In the genomic region with DNA sequence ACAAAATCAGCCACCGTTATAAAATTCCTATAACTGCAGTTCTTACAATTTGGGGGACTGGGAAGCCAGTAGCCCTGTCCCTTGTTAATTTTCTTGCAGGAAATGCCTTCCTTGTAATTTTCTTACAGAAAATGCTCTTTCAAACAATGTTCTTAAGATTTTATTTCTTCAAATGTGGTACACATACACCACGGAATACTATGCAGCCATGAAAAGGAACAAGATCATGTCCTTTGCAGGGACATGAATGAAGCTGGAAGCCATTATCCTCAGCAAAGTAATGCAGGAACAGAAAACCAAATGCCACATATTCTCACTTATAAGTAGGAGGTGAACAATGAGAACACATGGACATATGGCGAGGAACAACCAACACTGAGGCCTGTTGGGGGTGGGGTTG, we compare ENCODE assay signal across 6 cellular contexts. TPM values are rescaled to one million over a fixed set of nuclear protein-coding genes. Genes with fewer than 3 reads are reported as not detected.
DNase-seq lines count a peak whose midpoint lies in the region; ATAC-seq, FAIRE-seq and TF ChIP-seq lines count a peak whose summit lies in the region.
"Not testable (repeated sequence)": the region's sequence is repeated elsewhere in the genome, so short reads cannot be mapped to it uniquely, and the experiment has no call there.
"Had no signal": no experiment of that assay in that cellular context is flagged by ENCODE, and none has a peak within 500 bp of the region (broad histone marks: within the 10 kb centered on the region; RNA-seq: fewer than 3 reads in every experiment).

No MANE protein-coding gene starts in this region.

- H3K27me3 Mint-ChIP-seq in T-helper 17 cell; WTC11 (ENCODE audit: low read depth): not testable (repeated sequence)

- not testable (repeated sequence) for H3K18ac ChIP-seq in H1 (ENCODE audit: extremely low read depth, low read length)

- H2BK12ac ChIP-seq in H1 (ENCODE audit: low read depth, low read length): not testable (repeated sequence)

- not testable (repeated sequence) for H3K9ac ChIP-seq in H1 (replicated peaks in 1 of 4; ENCODE audit: extremely low read depth in 1 of 4, low read depth in 3 of 4, low read length in 3 of 4); HepG2 (ENCODE audit: insufficient read depth, low read depth, low read length)

- not testable (repeated sequence) for H3K9me3 ChIP-seq in T-helper 17 cell (ENCODE audit: control insufficient read depth, low read length, poor library complexity, severe bottlenecking); H1 (ENCODE audit: insufficient read depth in 2 of 2, low read depth in 1 of 2, low read length in 1 of 2); HepG2 (ENCODE audit: low read length)

- not testable (repeated sequence) for H2BK15ac ChIP-seq in H1 (ENCODE audit: low read length)

- H3K4me1 ChIP-seq in H1 (replicated peaks in 1 of 4; ENCODE audit: control insufficient read depth in 3 of 4, insufficient read depth in 4 of 4, low read length in 3 of 4); HepG2 (ENCODE audit: insufficient read depth, low read length): not testable (repeated sequence)

- not testable (repeated sequence) for FAIRE-seq in H1 (lab: Jason Lieb, UNC); HepG2 (lab: Jason Lieb, UNC)

- not testable (repeated sequence) for H2BK5ac ChIP-seq in H1 (ENCODE audit: low read depth, low read length)

- H3K36me3 ChIP-seq in H1 (ENCODE audit: control insufficient read depth in 2 of 4, insufficient read depth in 4 of 4, low read length in 3 of 4): not testable (repeated sequence)
- peaks cover 5 to 25% of the 10 kb centered on the region in 2 experiments; a peak in 4 of 5 replicates for H3K36me3 ChIP-seq in HepG2 (replicated peaks in 1 of 2; ENCODE audit: control insufficient read depth in 1 of 2, insufficient read depth in 2 of 2, low read length in 2 of 2)

- H3K27me3 ChIP-seq in H1 (replicated peaks in 1 of 4; ENCODE audit: control insufficient read depth in 3 of 4, extremely low read depth in 1 of 4, insufficient read depth in 3 of 4, low read length in 3 of 4); HepG2 (ENCODE audit: control insufficient read depth in 1 of 2, insufficient read depth in 2 of 2, low read length in 2 of 2): not testable (repeated sequence)

- H3K79me1 ChIP-seq in H1 (ENCODE audit: low read depth, low read length): not testable (repeated sequence)

- H3K4me1 Mint-ChIP-seq in T-helper 17 cell: peaks cover 20% of the 10 kb centered on the region
- not testable (repeated sequence) for H3K4me1 Mint-ChIP-seq in WTC11

- not testable (repeated sequence) for TF ChIP-seq POLR2A in H1 (IDR thresholded peaks at IDR 0.05; ENCODE audit: control extremely low read depth in 1 of 2, low read depth in 2 of 2, low read length in 2 of 2); HepG2 (IDR thresholded peaks at IDR 0.05; ENCODE audit: insufficient read depth in 1 of 2, low read depth in 2 of 2, low read length in 2 of 2)

- not testable (repeated sequence) for H3K14ac ChIP-seq in H1 (ENCODE audit: insufficient read length)

- not testable (repeated sequence) for TF ChIP-seq CTCF in C4-2B (conservative IDR thresholded peaks at IDR 0.05); WTC11 (IDR thresholded peaks at IDR 0.05); H1 (IDR thresholded peaks at IDR 0.05; ENCODE audit: control extremely low read depth in 1 of 3, insufficient read depth in 1 of 3, low read depth in 1 of 3, low read length in 3 of 3); HepG2 (CRISPR knock-in tag; IDR thresholded peaks at IDR 0.05)

- in situ Hi-C loops in HepG2 (cut with HindIII; ENCODE audit: extremely low pct_ligation_motif_present, low pct_unique_long_range_greater_than_20kb): not testable (repeated sequence)

- H4K91ac ChIP-seq in H1 (replicated peaks; ENCODE audit: insufficient read length, low read length): not testable (repeated sequence)

- ATAC-seq in T-helper 17 cell, WTC11, HepG2: not testable (repeated sequence)

- TF ChIP-seq RAD21 in H1 (IDR thresholded peaks at IDR 0.05 in 1 of 2, conservative IDR thresholded peaks at IDR 0.05 in 1 of 2; ENCODE audit: low read depth in 2 of 2, low read length in 2 of 2); HepG2 (CRISPR knock-in tag; IDR thresholded peaks at IDR 0.05): not testable (repeated sequence)

- 94% methylated on average over 3 of the region's 3 CpGs; no CpG with 5 or more reads in 1 of the 2 experiments for WGBS in H1 (ENCODE audit: extremely low coverage in 1 of 2, insufficient coverage in 1 of 2, insufficient read length in 1 of 2, insufficient replicate concordance in 2 of 2, low coverage in 1 of 2, low lambda C conversion rate in 2 of 2, missing lambda C conversion rate in 1 of 2), 2 experiments
- WGBS in HepG2 (ENCODE audit: low lambda C conversion rate): 94% methylated on average over 3 of the region's 3 CpGs

- H3K4me3 ChIP-seq in H1 (ENCODE audit: extremely low read depth in 1 of 4, insufficient read depth in 2 of 4, low read depth in 3 of 4, low read length in 4 of 4); HepG2 (replicated peaks in 1 of 3; ENCODE audit: insufficient read depth in 1 of 3, low read depth in 2 of 3, low read length in 3 of 3): not testable (repeated sequence)

- not testable (repeated sequence) for H4K20me1 ChIP-seq in H1 (replicated peaks in 1 of 2; ENCODE audit: control insufficient read depth in 1 of 2, insufficient read depth in 2 of 2, low read length in 2 of 2); HepG2 (ENCODE audit: insufficient read depth, low read length)

- not testable (repeated sequence) for H3K23ac ChIP-seq in H1 (ENCODE audit: insufficient read length)

- not testable (repeated sequence) for TF ChIP-seq EP300 in H1 (IDR thresholded peaks at IDR 0.05; ENCODE audit: borderline replicate concordance in 1 of 2, low read depth in 2 of 2, low read length in 2 of 2); HepG2 (IDR thresholded peaks at IDR 0.05; ENCODE audit: low read depth in 2 of 2, low read length in 2 of 2); HepG2 (CRISPR knock-in tag; IDR thresholded peaks at IDR 0.05; ENCODE audit: borderline replicate concordance)

- H3K4me2 ChIP-seq in H1 (ENCODE audit: insufficient read depth in 1 of 2, low read depth in 2 of 2, low read length in 2 of 2); HepG2 (ENCODE audit: low read depth, low read length): not testable (repeated sequence)

- not testable (repeated sequence) for H3K36me3 Mint-ChIP-seq in T-helper 17 cell (ENCODE audit: low read depth); WTC11

- H3K27ac ChIP-seq in C4-2B: peak overlapping the region; percentile 63; the same call in 1 of the 2 replicates
- not testable (repeated sequence) for H3K27ac ChIP-seq in H1 (ENCODE audit: low read depth, low read length); HepG2 (ENCODE audit: extremely low read length, insufficient read depth, low read length)

- H3K79me2 ChIP-seq in H1 (ENCODE audit: control insufficient read depth in 1 of 2, insufficient read depth in 2 of 2, low read length in 2 of 2); HepG2 (ENCODE audit: insufficient read depth, low read length): not testable (repeated sequence)

- H4K8ac ChIP-seq in H1 (ENCODE audit: extremely low read depth, insufficient read depth, low read length): not testable (repeated sequence)

- H4K5ac ChIP-seq in H1 (ENCODE audit: insufficient read length, low read depth, low read length): not testable (repeated sequence)

- not testable (repeated sequence) for H3K4ac ChIP-seq in H1 (replicated peaks; ENCODE audit: insufficient read length, low read depth, low read length)

- not testable (repeated sequence) for H3K23me2 ChIP-seq in H1 (ENCODE audit: low read depth, low read length)

- POLR2A ChIA-PET in WTC11 (lab: Charles Lee); H1 (lab: Charles Lee; ENCODE audit: partially characterized antibody); HepG2 (lab: Yijun Ruan, JAX): not testable (repeated sequence)

- not testable (repeated sequence) for H2AFZ ChIP-seq in H1 (ENCODE audit: low read length); HepG2 (ENCODE audit: low read length)

- H3K4me3 Mint-ChIP-seq in T-helper 17 cell, WTC11: not testable (repeated sequence)

- H2AK5ac ChIP-seq in H1 (ENCODE audit: low read depth, low read length): not testable (repeated sequence)

- DNase-seq in T-helper 17 cell; WTC11 (ENCODE audit: low spot score); H1 (ENCODE audit: low read depth in 1 of 2, low spot score in 2 of 2); HepG2 (ENCODE audit: low spot score): not testable (repeated sequence)

- intact Hi-C loops in HepG2 (cut with micrococcal nuclease; ENCODE audit: unreplicated experiment): not testable (repeated sequence)

- not testable (repeated sequence) for H3K56ac ChIP-seq in H1 (replicated peaks; ENCODE audit: insufficient read length, low read depth, low read length)

- not testable (repeated sequence) for H3K9me3 Mint-ChIP-seq in WTC11

- not testable (repeated sequence) for BruUV-seq in HepG2 (replicated peaks; lab: Mats Ljungman, UMichigan)

- not testable (repeated sequence) for H2BK20ac ChIP-seq in H1 (ENCODE audit: low read length)

- peak overlapping the region; percentile 10 for H3K27ac Mint-ChIP-seq in T-helper 17 cell
- H3K27ac Mint-ChIP-seq in WTC11: not testable (repeated sequence)

- H2BK120ac ChIP-seq in H1 (replicated peaks; ENCODE audit: low read depth, low read length): not testable (repeated sequence)

- CTCF ChIA-PET in WTC11 (lab: Charles Lee); HepG2 (lab: Yijun Ruan, JAX; ENCODE audit: low intra/inter-chr PET ratio, low total read pairs): not testable (repeated sequence)
- CTCF ChIA-PET in H1 (lab: Charles Lee; ENCODE audit: partially characterized antibody): interaction anchor here (1.9 kb wide), 1 partner anchor 15 kb away, joined by 5 read pairs; no protein-coding TSS in a partner anchor

RNA-seq across cellular contexts. Expression of a gene that starts 24.9 kb away (rescaled TPM):
- total RNA-seq in T-helper 17 cell (10 to 100 TPM; 53.6 to 57.3 TPM), WTC11 (2021) (2.7 to 3.6 TPM (median 2.7 TPM) in 3 replicates), HepG2 (2016; rRNA removed; fragmentation: Illumina TruSeq; extraction: Trizol) (57.2 and 109 TPM in 2 replicates)
- total RNA-seq in H1 (2021; fragmentation: NEBNext Ultra II Directional; extraction: Animal tissue kit (Norgen Biotek cat#: 25700)): 3.1 and 3.3 TPM in 2 replicates
- polyA plus RNA-seq in H1 (2011; rRNA removed) (1.0 and 1.3 TPM in 2 replicates), HepG2 (2011; rRNA removed) (37.7 and 39.4 TPM in 2 replicates)
- polyA plus RNA-seq in H1 (2011; cell fraction: cytosol; rRNA removed): 1.5 TPM
- polyA plus RNA-seq in H1 (2011; cell fraction: nucleus; rRNA removed): 1.4 TPM
- 2.6 to 4.3 TPM (median 3.5 TPM) in 4 replicates for polyA plus RNA-seq in H1 (2012, experiment 1 of 2)
- polyA plus RNA-seq in H1 (2012, experiment 2 of 2): 0.51 TPM
- polyA plus RNA-seq in H1 (2013, experiment 1 of 2): 2.3 TPM
- polyA plus RNA-seq in H1 (2013, experiment 2 of 2): 2.6 TPM
- 1.8 and 3.3 TPM in 2 replicates for polyA minus RNA-seq in H1 (2011; rRNA and poly(A)+ RNA removed)
- 3.7 TPM for polyA minus RNA-seq in H1 (2011; cell fraction: cytosol; rRNA and poly(A)+ RNA removed)
- polyA minus RNA-seq in H1 (2011; cell fraction: nucleus; rRNA and poly(A)+ RNA removed): 8.1 TPM
- total RNA-seq in HepG2 (2016; cell fraction: cytosol; rRNA removed; fragmentation: Illumina TruSeq; extraction: Trizol; ENCODE audit: low read depth): 9.0 and 9.9 TPM in 2 replicates
- 54.8 and 107 TPM in 2 replicates for total RNA-seq in HepG2 (2016; cell fraction: insoluble cytoplasmic fraction; rRNA removed; fragmentation: Illumina TruSeq; extraction: Trizol)
- total RNA-seq in HepG2 (2016; cell fraction: membrane; rRNA removed; fragmentation: Illumina TruSeq; extraction: Trizol): 22.6 and 24.7 TPM in 2 replicates
- total RNA-seq in HepG2 (2016; cell fraction: nucleus; rRNA removed; fragmentation: Illumina TruSeq; extraction: Trizol): 123 and 147 TPM in 2 replicates
- 32.1 and 39.3 TPM in 2 replicates for polyA plus RNA-seq in HepG2 (2011; cell fraction: cytosol; rRNA removed)
- 35.3 and 41.8 TPM in 2 replicates for polyA plus RNA-seq in HepG2 (2011; cell fraction: nucleus; rRNA removed)
- polyA plus RNA-seq in HepG2 (2012): 85.0 and 97.7 TPM in 2 replicates
- 7.7 and 8.0 TPM in 2 replicates for polyA plus RNA-seq in HepG2 (2016; cell fraction: cytosol; fragmentation: Illumina TruSeq; extraction: Trizol; ENCODE audit: low read depth)
- polyA plus RNA-seq in HepG2 (2016; cell fraction: insoluble cytoplasmic fraction; fragmentation: Illumina TruSeq; extraction: Trizol; ENCODE audit: low read depth): 38.7 and 39.5 TPM in 2 replicates
- 14.9 and 16.9 TPM in 2 replicates for polyA plus RNA-seq in HepG2 (2016; cell fraction: membrane; fragmentation: Illumina TruSeq; extraction: Trizol; ENCODE audit: low read depth)
- 95.1 and 96.2 TPM in 2 replicates for polyA plus RNA-seq in HepG2 (2016; cell fraction: nucleus; fragmentation: Illumina TruSeq; extraction: Trizol; ENCODE audit: insufficient read depth, low read depth)
- 175 TPM in 1 of 2 replicates, not detected in the other for polyA minus RNA-seq in HepG2 (2011; rRNA and poly(A)+ RNA removed; ENCODE audit: low replicate concordance)
- polyA minus RNA-seq in HepG2 (2011; cell fraction: cytosol; rRNA and poly(A)+ RNA removed): 57.2 and 81.0 TPM in 2 replicates
- 147 and 149 TPM in 2 replicates for polyA minus RNA-seq in HepG2 (2011; cell fraction: nucleus; rRNA and poly(A)+ RNA removed)
- total RNA-seq: G401 had no signal
